In the genomic region with DNA sequence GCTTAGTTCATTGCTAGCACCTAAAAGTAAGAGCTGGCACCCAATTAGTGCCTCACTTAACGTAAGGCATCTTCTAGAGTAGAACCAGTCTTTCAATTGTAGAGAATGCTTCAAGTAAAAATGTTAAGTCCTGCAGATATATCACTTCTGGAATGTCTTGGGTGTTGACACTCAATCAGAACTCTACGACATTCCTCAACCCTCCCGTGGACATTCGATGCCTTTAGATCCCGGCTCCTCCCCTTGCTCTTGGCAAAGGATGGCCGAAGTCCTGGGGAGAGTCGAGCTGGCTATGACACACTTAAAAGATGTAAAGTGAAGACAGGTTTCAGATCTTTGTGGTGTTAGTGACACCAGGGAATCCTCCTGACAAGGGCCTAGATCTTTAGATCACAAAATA, we compare ENCODE assay signal across 27 cellular contexts.
"Had no signal": no experiment of that assay in that cellular context is flagged by ENCODE, and none has a peak within 500 bp of the region (broad histone marks: within the 10 kb centered on the region; RNA-seq: fewer than 3 reads in every experiment).

No MANE protein-coding gene starts in this region.

- H3K9me3 Mint-ChIP-seq: T-helper 2 cell treated with Interferon-gamma antibody and Interleukin-4, amounts not matched to agents 5 μg/mL and 100 μg/mL, for 36 hours had no signal

- H3K27ac ChIP-seq: adrenal gland, RWPE1, SJSA1 had no signal

- H3K36me3 ChIP-seq: adrenal gland, MG63, SJSA1 had no signal

- H3K4me1 ChIP-seq: adrenal gland had no signal

- ATAC-seq: activated CD8-positive, alpha-beta T cell treated with anti-CD3 and anti-CD28 coated beads, Interleukin-2, amount 10 ng/mL, durations not matched to agents 7 days and 5 days; Panc1; SK-N-SH treated with all-trans-retinoic acid at 6 μM for 48 hours had no signal

- H3K27ac Mint-ChIP-seq: activated CD8-positive, alpha-beta T cell treated with anti-CD3 and anti-CD28 coated beads, Interleukin-2, amount 10 ng/mL, durations not matched to agents 7 days and 5 days; activated naive CD8-positive, alpha-beta T cell treated with anti-CD3 and anti-CD28 coated beads, Interleukin-2, amount 10 ng/mL, durations not matched to agents 7 days and 5 days; T-helper 2 cell treated with Interferon-gamma antibody and Interleukin-4, amounts not matched to agents 5 μg/mL and 100 μg/mL, for 36 hours had no signal

- H3K9me3 ChIP-seq: adrenal gland, MG63, SJSA1 had no signal

- H3K4me3 Mint-ChIP-seq: activated CD8-positive, alpha-beta T cell treated with anti-CD3 and anti-CD28 coated beads, Interleukin-2, amount 10 ng/mL, durations not matched to agents 7 days and 5 days; activated naive CD8-positive, alpha-beta T cell treated with anti-CD3 and anti-CD28 coated beads, Interleukin-2, amount 10 ng/mL, durations not matched to agents 7 days and 5 days; T-helper 2 cell treated with Interferon-gamma antibody and Interleukin-4, amounts not matched to agents 5 μg/mL and 100 μg/mL, for 36 hours had no signal

- H3K27me3 ChIP-seq: adrenal gland, MG63, SJSA1 had no signal

- DNase-seq: activated CD4-positive, alpha-beta T cell treated with anti-CD3 and anti-CD28 coated beads for 48 hours; activated CD4-positive, alpha-beta T cell treated with anti-CD3 and anti-CD28 coated beads, Interleukin-2, amount 50 U/mL, for 4 hours; activated CD4-positive, CD25-positive, alpha-beta regulatory T cell treated with anti-CD3 and anti-CD28 coated beads, Interleukin-2, amount 50 U/mL, for 72 hours; activated CD8-positive, alpha-beta memory T cell treated with anti-CD3 and anti-CD28 coated beads, Interleukin-2, amount 50 U/mL, for 48 hours; activated CD8-positive, alpha-beta T cell treated with anti-CD3 and anti-CD28 coated beads, Interleukin-2, amount 10 ng/mL, durations not matched to agents 7 days and 5 days; activated naive CD4-positive, alpha-beta T cell treated with anti-CD3 and anti-CD28 coated beads, Interleukin-2, amount 50 U/mL, for 16 hours; activated naive CD8-positive, alpha-beta T cell treated with anti-CD3 and anti-CD28 coated beads, Interleukin-2, amount 10 ng/mL, durations not matched to agents 7 days and 5 days; activated T-cell treated with anti-CD3 and anti-CD28 coated beads, Interleukin-2, amount 50 U/mL, for 1 hour; adrenal gland; MG63; MV-4-11; NCI-H1092 treated with DMSO at 0.1 percent for 48 hours; NCI-H1417 treated with DMSO at 0.1 percent for 48 hours; NCI-H1694; NCI-H2029; NCI-H345; NCI-H510A; NCI-H526 treated with DMSO at 0.1 percent for 48 hours; NCI-H82; OCI-M1; Right ventricle myocardium superior; SW 1271 had no signal

- H3K4me3 ChIP-seq: adrenal gland, MG63, SJSA1 had no signal
